Comparison of ENCODE assay signal across 3 cellular contexts in the genomic region with DNA sequence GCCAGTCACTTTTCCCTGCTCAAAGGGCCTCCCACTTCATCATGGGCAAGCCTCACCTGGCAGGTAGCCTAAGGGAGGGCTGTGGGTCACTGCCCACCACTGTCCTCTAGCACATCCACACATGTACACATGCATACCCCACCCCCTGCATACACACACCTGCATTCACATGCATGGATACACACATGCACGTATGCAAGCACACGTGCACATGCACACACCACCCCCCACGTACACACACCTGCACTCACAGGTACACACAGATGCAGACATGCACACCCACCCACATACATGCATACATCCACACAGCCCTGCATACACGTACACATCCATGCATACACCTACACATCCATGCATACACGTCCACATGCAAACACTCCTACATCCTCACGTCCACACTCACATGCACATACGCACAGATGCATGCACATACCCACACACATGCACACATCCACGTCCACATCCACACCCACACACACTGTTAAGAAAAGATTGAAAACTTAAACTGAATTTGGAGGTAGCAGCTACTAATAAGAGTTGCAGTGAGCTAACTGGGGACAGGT.
TF ChIP-seq lines count a peak whose summit lies in the region.

No MANE protein-coding gene starts in this region.

TF ChIP-seq in GM23338, 12 proteins besides CTCF, POLR2A, EP300 and RAD21:
- TF ChIP-seq, protein P1, sequence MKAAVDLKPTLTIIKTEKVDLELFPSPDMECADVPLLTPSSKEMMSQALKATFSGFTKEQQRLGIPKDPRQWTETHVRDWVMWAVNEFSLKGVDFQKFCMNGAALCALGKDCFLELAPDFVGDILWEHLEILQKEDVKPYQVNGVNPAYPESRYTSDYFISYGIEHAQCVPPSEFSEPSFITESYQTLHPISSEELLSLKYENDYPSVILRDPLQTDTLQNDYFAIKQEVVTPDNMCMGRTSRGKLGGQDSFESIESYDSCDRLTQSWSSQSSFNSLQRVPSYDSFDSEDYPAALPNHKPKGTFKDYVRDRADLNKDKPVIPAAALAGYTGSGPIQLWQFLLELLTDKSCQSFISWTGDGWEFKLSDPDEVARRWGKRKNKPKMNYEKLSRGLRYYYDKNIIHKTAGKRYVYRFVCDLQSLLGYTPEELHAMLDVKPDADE (IDR thresholded peaks at IDR 0.05) = no peak
- TF ChIP-seq POLR2AphosphoS5 (IDR thresholded peaks at IDR 0.05; ENCODE audit: low read depth) = 0 out of 2 replicates have a peak, but pooled peaks have one; percentile 22

TF ChIP-seq in IMR-90, 13 proteins besides CTCF, POLR2A, EP300 and RAD21:
- TF ChIP-seq BHLHE40 (IDR thresholded peaks at IDR 0.05; ENCODE audit: low read depth, low read length) (no peak), MAZ (IDR thresholded peaks at IDR 0.05; ENCODE audit: borderline replicate concordance, low read depth, low read length) (no peak), MAFK (IDR thresholded peaks at IDR 0.05; ENCODE audit: low read depth, low read length) (no peak), CEBPB (IDR thresholded peaks at IDR 0.05; ENCODE audit: low read depth, low read length) (no peak), MXI1 (IDR thresholded peaks at IDR 0.05; ENCODE audit: borderline replicate concordance, low read depth, low read length) (no peak), RCOR1 (IDR thresholded peaks at IDR 0.05; ENCODE audit: insufficient replicate concordance, low read length) (no peak), CHD1 (IDR thresholded peaks at IDR 0.05; ENCODE audit: low read depth, low read length) (no peak), FOS (IDR thresholded peaks at IDR 0.05; ENCODE audit: low read depth, low read length) (no peak), RFX5 (IDR thresholded peaks at IDR 0.05; ENCODE audit: low read depth, low read length) (no peak), SMC3 (IDR thresholded peaks at IDR 0.05; ENCODE audit: low read depth, low read length) (no peak), NFE2L2 (IDR thresholded peaks at IDR 0.05; ENCODE audit: low read depth, low read length) (no peak)
- TF ChIP-seq, protein P2, sequence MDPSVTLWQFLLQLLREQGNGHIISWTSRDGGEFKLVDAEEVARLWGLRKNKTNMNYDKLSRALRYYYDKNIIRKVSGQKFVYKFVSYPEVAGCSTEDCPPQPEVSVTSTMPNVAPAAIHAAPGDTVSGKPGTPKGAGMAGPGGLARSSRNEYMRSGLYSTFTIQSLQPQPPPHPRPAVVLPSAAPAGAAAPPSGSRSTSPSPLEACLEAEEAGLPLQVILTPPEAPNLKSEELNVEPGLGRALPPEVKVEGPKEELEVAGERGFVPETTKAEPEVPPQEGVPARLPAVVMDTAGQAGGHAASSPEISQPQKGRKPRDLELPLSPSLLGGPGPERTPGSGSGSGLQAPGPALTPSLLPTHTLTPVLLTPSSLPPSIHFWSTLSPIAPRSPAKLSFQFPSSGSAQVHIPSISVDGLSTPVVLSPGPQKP (IDR thresholded peaks at IDR 0.05; ENCODE audit: borderline replicate concordance, low read depth, low read length) = no peak
- TF ChIP-seq, protein P3, sequence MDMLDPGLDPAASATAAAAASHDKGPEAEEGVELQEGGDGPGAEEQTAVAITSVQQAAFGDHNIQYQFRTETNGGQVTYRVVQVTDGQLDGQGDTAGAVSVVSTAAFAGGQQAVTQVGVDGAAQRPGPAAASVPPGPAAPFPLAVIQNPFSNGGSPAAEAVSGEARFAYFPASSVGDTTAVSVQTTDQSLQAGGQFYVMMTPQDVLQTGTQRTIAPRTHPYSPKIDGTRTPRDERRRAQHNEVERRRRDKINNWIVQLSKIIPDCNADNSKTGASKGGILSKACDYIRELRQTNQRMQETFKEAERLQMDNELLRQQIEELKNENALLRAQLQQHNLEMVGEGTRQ (IDR thresholded peaks at IDR 0.05; ENCODE audit: low read depth, low read length) = no peak

TF ChIP-seq in endothelial cell of umbilical vein, 7 proteins besides CTCF, POLR2A, EP300 and RAD21:
- TF ChIP-seq MYC (IDR thresholded peaks at IDR 0.05; ENCODE audit: low read depth, low read length) (no peak), JUN (IDR thresholded peaks at IDR 0.05; ENCODE audit: borderline replicate concordance, insufficient read depth, insufficient read length, low read depth) (no peak), FOS (IDR thresholded peaks at IDR 0.05; ENCODE audit: borderline replicate concordance, insufficient read depth, low read length) (no peak), GATA2 (IDR thresholded peaks at IDR 0.05; ENCODE audit: insufficient read depth, insufficient read length, low read depth, low read length) (no peak), EZH2 (IDR thresholded peaks at IDR 0.05; ENCODE audit: borderline replicate concordance, low read depth, low read length, severe bottlenecking) (no peak), POLR2AphosphoS5 (IDR thresholded peaks at IDR 0.05; ENCODE audit: insufficient read depth, low read depth, low read length) (no peak)
- TF ChIP-seq, protein P4, sequence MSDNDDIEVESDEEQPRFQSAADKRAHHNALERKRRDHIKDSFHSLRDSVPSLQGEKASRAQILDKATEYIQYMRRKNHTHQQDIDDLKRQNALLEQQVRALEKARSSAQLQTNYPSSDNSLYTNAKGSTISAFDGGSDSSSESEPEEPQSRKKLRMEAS (IDR thresholded peaks at IDR 0.05; ENCODE audit: insufficient read depth, insufficient read length) = no peak
